9 cellular contexts compared by ENCODE assay signal in genomic region chr15:66673410-66674322, GRCh38. TPM values are rescaled to one million over a fixed set of nuclear protein-coding genes. Genes with fewer than 3 reads are reported as not detected.
DNase-seq lines count a peak whose midpoint lies in the region; ATAC-seq, FAIRE-seq and TF ChIP-seq lines count a peak whose summit lies in the region.
"Had no signal": no experiment of that assay in that cellular context is flagged by ENCODE, and none has a peak within 500 bp of the region (broad histone marks: within the 10 kb centered on the region; RNA-seq: fewer than 3 reads in every experiment).

No MANE protein-coding gene starts in this region.

- H3K27me3 Mint-ChIP-seq in GM23338 (ENCODE audit: insufficient read depth, low read depth, poor library complexity), result no peaks in the 10 kb centered on the region
- H3K27me3 Mint-ChIP-seq: naive thymus-derived CD4-positive, alpha-beta T cell had no signal

- no peak overlapping the region for H3K9ac ChIP-seq in endothelial cell of umbilical vein (replicated peaks; ENCODE audit: extremely low read depth, insufficient read depth, low read length)

- no peaks in the 10 kb centered on the region for H3K9me3 Mint-ChIP-seq in GM23338
- H3K9me3 Mint-ChIP-seq: naive thymus-derived CD4-positive, alpha-beta T cell had no signal

- H3K27ac ChIP-seq in GM23338 (ENCODE audit: low read depth), result peak overlapping the region; percentile 69; the same call in 1 of the 2 replicates
- no peak overlapping the region for H3K27ac ChIP-seq in endothelial cell of umbilical vein (ENCODE audit: insufficient read depth, low read depth, low read length)

- H3K27me3 ChIP-seq in GM23338 (ENCODE audit: insufficient read depth), result no peaks in the 10 kb centered on the region
- no peaks in the 10 kb centered on the region for H3K27me3 ChIP-seq in endothelial cell of umbilical vein (ENCODE audit: control insufficient read depth in 2 of 2, insufficient read depth in 2 of 2, low read length in 2 of 2)

- peak overlapping the region; percentile 60 for H3K4me2 ChIP-seq in GM23338
- no peak overlapping the region for H3K4me2 ChIP-seq in endothelial cell of umbilical vein (ENCODE audit: insufficient read depth, low read length)

- TF ChIP-seq POLR2A in endothelial cell of umbilical vein (IDR thresholded peaks at IDR 0.05; ENCODE audit: low read depth, low read length), result no peak

- ATAC-seq in GM23338 (peak; percentile 69), HG03108 (IDR thresholded peaks at IDR 0.05; ENCODE audit: unreplicated experiment) (no peak), GM21717 (IDR thresholded peaks at IDR 0.05; ENCODE audit: unreplicated experiment) (no peak), GM21526 (IDR thresholded peaks at IDR 0.05; ENCODE audit: low FRiP score, unreplicated experiment) (no peak)
- ATAC-seq: naive thymus-derived CD4-positive, alpha-beta T cell had no signal

- CTCF ChIA-PET in endothelial cell of umbilical vein (lab: Charles Lee), result interaction anchor here (0.6 to 1.2 kb wide), 2 partner anchors 14 to 55 kb away, joined by 3 to 4 read pairs; no protein-coding TSS in a partner anchor

- H3K9me1 ChIP-seq in endothelial cell of umbilical vein (replicated peaks; ENCODE audit: control insufficient read depth, extremely low read depth, insufficient read depth, low read length), result no peaks in the 10 kb centered on the region

- intact Hi-C loops in endothelial cell of umbilical vein (cut with micrococcal nuclease), result no loop called here

- H3K79me2 ChIP-seq in GM23338 (replicated peaks; ENCODE audit: insufficient read depth), result no peaks in the 10 kb centered on the region
- H3K79me2 ChIP-seq in endothelial cell of umbilical vein (ENCODE audit: control insufficient read depth, insufficient read depth, low read length), result no peaks in the 10 kb centered on the region

- H2AFZ ChIP-seq in GM23338, result peak overlapping the region; percentile 85; the same call in 1 of the 2 replicates
- no peak overlapping the region for H2AFZ ChIP-seq in endothelial cell of umbilical vein (ENCODE audit: low read depth, low read length)

- H3K9me2 ChIP-seq in GM23338 (ENCODE audit: insufficient read depth), result no peaks in the 10 kb centered on the region

- BruUV-seq in endothelial cell of umbilical vein (replicated peaks; lab: Mats Ljungman, UMichigan), result no TSS peak

- H4K20me1 ChIP-seq in GM23338 (replicated peaks; ENCODE audit: insufficient read depth) (no peaks in the 10 kb centered on the region), endothelial cell of umbilical vein (replicated peaks; ENCODE audit: control insufficient read depth, extremely low read depth, insufficient read depth, low read length) (no peaks in the 10 kb centered on the region)

- POLR2A ChIA-PET in endothelial cell of umbilical vein (lab: Charles Lee), result no interaction called here

- H3F3A ChIP-seq in GM23338 (replicated peaks; ENCODE audit: low read depth), result peaks cover 14% of the 10 kb centered on the region

- dilution Hi-C loops in endothelial cell of umbilical vein (cut with MboI; ENCODE audit: extremely low pct_ligation_motif_present, low sequenced_read_pairs), result no loop called here

- peak; percentile 28 for FAIRE-seq in endothelial cell of umbilical vein (lab: Jason Lieb, UNC)

- H3K4me3 ChIP-seq in GM23338, result no peak overlapping the region
- H3K4me3 ChIP-seq in endothelial cell of umbilical vein (replicated peaks in 1 of 3; ENCODE audit: insufficient read depth in 1 of 3, low read depth in 1 of 3, low read length in 3 of 3), result no peak overlapping the region

- H3K9me3 ChIP-seq in endothelial cell of umbilical vein (replicated peaks; ENCODE audit: control insufficient read depth, insufficient read depth, low read length), result no peaks in the 10 kb centered on the region

- H3K4me3 Mint-ChIP-seq in GM23338, result no peak overlapping the region

- H3K4me1 ChIP-seq in GM23338 (ENCODE audit: insufficient read depth) (peaks cover 25% of the 10 kb centered on the region), endothelial cell of umbilical vein (ENCODE audit: control insufficient read depth, extremely low read depth, insufficient read depth, low read length) (no peaks in the 10 kb centered on the region)

- TF ChIP-seq CTCF in GM23338 (conservative IDR thresholded peaks at IDR 0.05; ENCODE audit: low read depth in 2 of 2) (no peak), endothelial cell of umbilical vein (IDR thresholded peaks at IDR 0.05; ENCODE audit: extremely low read depth in 1 of 2, insufficient read depth in 1 of 2, low read depth in 1 of 2, low read length in 2 of 2) (no peak)

- H3K36me3 ChIP-seq in GM23338 (ENCODE audit: insufficient read depth) (no peaks in the 10 kb centered on the region), endothelial cell of umbilical vein (ENCODE audit: control insufficient read depth in 2 of 2, extremely low read depth in 1 of 2, insufficient read depth in 2 of 2, low read length in 2 of 2) (no peaks in the 10 kb centered on the region)

- DNase-seq in GM23338 (ENCODE audit: low spot score), result peak; percentile 93
- peak; percentile 27 for DNase-seq in RPMI8226
- DNase-seq in endothelial cell of umbilical vein (ENCODE audit: low read depth, low spot score), result no peak
- DNase-seq in stimulated activated CD4-positive, alpha-beta T cell treated with anti-CD3 and anti-CD28 coated beads, Interleukin-12 subunit alpha, Interleukin-12 subunit beta, amount 100 ng/mL, for 48 hours (ENCODE audit: low read depth in 2 of 3, low spot score in 1 of 3), result peak in 2 of 3 donors; percentile 18 to 40
- no peak for DNase-seq in cerebellum (ENCODE audit: low spot score)

- no peak overlapping the region; the same call in 1 of the 2 replicates for H3K27ac Mint-ChIP-seq in GM23338

- peaks cover 35% of the 10 kb centered on the region for H3K4me1 Mint-ChIP-seq in GM23338

- H3K36me3 Mint-ChIP-seq in GM23338 (ENCODE audit: low read depth), result no peaks in the 10 kb centered on the region
- H3K36me3 Mint-ChIP-seq: naive thymus-derived CD4-positive, alpha-beta T cell had no signal

TF ChIP-seq in endothelial cell of umbilical vein, 7 proteins besides CTCF, POLR2A, EP300 and RAD21:
- TF ChIP-seq JUN (IDR thresholded peaks at IDR 0.05; ENCODE audit: borderline replicate concordance, insufficient read depth, insufficient read length, low read depth) (no peak), GATA2 (IDR thresholded peaks at IDR 0.05; ENCODE audit: insufficient read depth, insufficient read length, low read depth, low read length) (no peak)
- TF ChIP-seq, protein P1, sequence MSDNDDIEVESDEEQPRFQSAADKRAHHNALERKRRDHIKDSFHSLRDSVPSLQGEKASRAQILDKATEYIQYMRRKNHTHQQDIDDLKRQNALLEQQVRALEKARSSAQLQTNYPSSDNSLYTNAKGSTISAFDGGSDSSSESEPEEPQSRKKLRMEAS (IDR thresholded peaks at IDR 0.05; ENCODE audit: insufficient read depth, insufficient read length), result no peak

RNA-seq across cellular contexts. Expression of gene SMAD6, which starts 28.4 kb away (rescaled TPM):
- total RNA-seq in GM23338 (2014; rRNA removed; shearing (Covaris generic)), result 11.9 and 15.7 TPM in 2 replicates
- 1.6 and 2.1 TPM in 2 replicates for polyA plus RNA-seq in GM23338 (2016; fragmentation: Nextera tagmentation; extraction: Ambion mirVana)
- total RNA-seq in endothelial cell of umbilical vein, result 12.4 and 12.5 TPM in 2 replicates
- polyA plus RNA-seq in endothelial cell of umbilical vein, result 7.3 and 8.8 TPM in 2 replicates
- 3.5 and 4.0 TPM in 2 replicates for polyA plus RNA-seq in endothelial cell of umbilical vein (2011; cell fraction: cytosol; rRNA removed)
- 22.2 and 24.2 TPM in 2 replicates for polyA plus RNA-seq in endothelial cell of umbilical vein (2011; cell fraction: nucleus; rRNA removed)
- polyA plus RNA-seq in endothelial cell of umbilical vein (2012), result 5.8 and 11.3 TPM in 2 replicates
- 28.0 and 29.7 TPM in 2 replicates for polyA minus RNA-seq in endothelial cell of umbilical vein
- 45.7 TPM for polyA minus RNA-seq in endothelial cell of umbilical vein (2011; cell fraction: cytosol; rRNA and poly(A)+ RNA removed)
- 22.4 and 35.7 TPM in 2 replicates for polyA minus RNA-seq in endothelial cell of umbilical vein (2011; cell fraction: nucleus; rRNA and poly(A)+ RNA removed)
- total RNA-seq in cerebellum, result 10.8 TPM
- polyA plus RNA-seq: naive thymus-derived CD4-positive, alpha-beta T cell had no signal

Comparison
In these comparisons a context has a peak if more than half of its experiments do, and no peak if none do; other contexts are left out.
1. DNase-seq: peak in GM23338 (single experiment), RPMI8226 (single experiment) and stimulated activated CD4-positive, alpha-beta T cell treated with anti-CD3 and anti-CD28 coated beads, Interleukin-12 subunit alpha, Interleukin-12 subunit beta, amount 100 ng/mL, for 48 hours (2 of 3); none in endothelial cell of umbilical vein (single experiment) and cerebellum (single experiment).